ENCODE assay signal across 10 cellular contexts in genomic region chr14:37593496-37594237, GRCh38. TPM values are rescaled to one million over a fixed set of nuclear protein-coding genes. Genes with fewer than 3 reads are reported as not detected.
DNase-seq lines count a peak whose midpoint lies in the region; ATAC-seq and TF ChIP-seq lines count a peak whose summit lies in the region.
"Had no signal": no experiment of that assay in that cellular context is flagged by ENCODE, and none has a peak within 500 bp of the region (broad histone marks: within the 10 kb centered on the region; RNA-seq: fewer than 3 reads in every experiment).

No MANE protein-coding gene starts in this region.

- DNase-seq in CD4-positive, CD25-positive, alpha-beta regulatory T cell: no peak
- no peak for DNase-seq in natural killer cell
- no peak for DNase-seq in GM03348 (ENCODE audit: low spot score)
- DNase-seq: activated gamma-delta T cell had no signal

- intact Hi-C loops in natural killer cell (cut with micrococcal nuclease): no loop called here

- H3K36me3 Mint-ChIP-seq in CD4-positive, CD25-positive, alpha-beta regulatory T cell: no peaks in the 10 kb centered on the region
- H3K36me3 Mint-ChIP-seq in brain (no peaks in the 10 kb centered on the region), natural killer cell (peaks cover 30% of the 10 kb centered on the region)

- no peak overlapping the region for H3K4me3 ChIP-seq in CD4-positive, CD25-positive, alpha-beta regulatory T cell (ENCODE audit: low read depth, low read length)
- H3K4me3 ChIP-seq in HUES48 (ENCODE audit: low read depth, low read length): 0 out of 2 replicates have a peak overlapping the region, but pooled peaks have one; percentile 49

- peaks cover 51% of the 10 kb centered on the region for H3K27me3 ChIP-seq in CD4-positive, CD25-positive, alpha-beta regulatory T cell (ENCODE audit: control insufficient read depth, insufficient read depth, low read length)
- peaks cover 99% of the 10 kb centered on the region for H3K27me3 ChIP-seq in HUES48 (ENCODE audit: control insufficient read depth, insufficient read depth, low read length)

- no peak for ATAC-seq in CD4-positive, CD25-positive, alpha-beta regulatory T cell (ENCODE audit: low read depth in 2 of 2)
- ATAC-seq in natural killer cell (no peak), HG03457 (IDR thresholded peaks at IDR 0.05; ENCODE audit: unreplicated experiment) (no peak), GM19328 (IDR thresholded peaks at IDR 0.05; ENCODE audit: unreplicated experiment) (no peak), HG03342 (IDR thresholded peaks at IDR 0.05; ENCODE audit: unreplicated experiment) (no peak)

- TF ChIP-seq CTCF in brain (conservative IDR thresholded peaks at IDR 0.05) (no peak), natural killer cell (IDR thresholded peaks at IDR 0.05) (no peak)

- H3K4me3 Mint-ChIP-seq in CD4-positive, CD25-positive, alpha-beta regulatory T cell: peak overlapping the region in 3 of 4 donors; percentile 66 to 74 (median 73)
- H3K4me3 Mint-ChIP-seq in brain: peak overlapping the region; percentile 82 to 93 (median 85)
- peak overlapping the region; percentile 55 for H3K4me3 Mint-ChIP-seq in natural killer cell

- no peak overlapping the region for H3K9ac ChIP-seq in HUES48 (ENCODE audit: low read depth, low read length)

- no peaks in the 10 kb centered on the region for H3K36me3 ChIP-seq in CD4-positive, CD25-positive, alpha-beta regulatory T cell (ENCODE audit: control insufficient read depth, insufficient read depth, low read length)
- no peaks in the 10 kb centered on the region for H3K36me3 ChIP-seq in HUES48 (ENCODE audit: control insufficient read depth, insufficient read depth, low read length)

- no peak overlapping the region for H3K27ac ChIP-seq in CD4-positive, CD25-positive, alpha-beta regulatory T cell (ENCODE audit: insufficient read depth, low read length, poor library complexity, severe bottlenecking)
- H3K27ac ChIP-seq in HUES48 (ENCODE audit: low read depth, low read length): no peak overlapping the region

- H3K27ac Mint-ChIP-seq in CD4-positive, CD25-positive, alpha-beta regulatory T cell: no peak overlapping the region
- peak overlapping the region in 2 of 5 experiments; percentile 19 to 77 for H3K27ac Mint-ChIP-seq in brain
- H3K27ac Mint-ChIP-seq in natural killer cell: no peak overlapping the region

- H3K4me1 ChIP-seq in CD4-positive, CD25-positive, alpha-beta regulatory T cell (ENCODE audit: control insufficient read depth, insufficient read depth, low read length, poor library complexity, severe bottlenecking): peaks cover 17% of the 10 kb centered on the region
- H3K4me1 ChIP-seq in HUES48 (ENCODE audit: control insufficient read depth, insufficient read depth, low read length): peaks cover 27% of the 10 kb centered on the region

- peaks cover 4 to 26% (median 10%) of the 10 kb centered on the region in 4 donors for H3K4me1 Mint-ChIP-seq in CD4-positive, CD25-positive, alpha-beta regulatory T cell
- H3K4me1 Mint-ChIP-seq in brain (peaks cover 45% of the 10 kb centered on the region), natural killer cell (peaks cover 0 to 5% of the 10 kb centered on the region in 2 donors)

- H3K27me3 Mint-ChIP-seq in CD4-positive, CD25-positive, alpha-beta regulatory T cell: peaks cover 78% of the 10 kb centered on the region
- H3K27me3 Mint-ChIP-seq in brain (peaks cover 98% of the 10 kb centered on the region), natural killer cell (ENCODE audit: low read depth in 2 of 2) (peaks cover 55 to 64% of the 10 kb centered on the region in 2 donors)

- peaks cover 0 to 4% of the 10 kb centered on the region in 2 experiments for H3K9me3 ChIP-seq in CD4-positive, CD25-positive, alpha-beta regulatory T cell (ENCODE audit: control insufficient read depth in 2 of 2, low read length in 2 of 2)
- H3K9me3 ChIP-seq in HUES48 (ENCODE audit: control insufficient read depth, insufficient read depth, low read length): no peaks in the 10 kb centered on the region

- H3K9me3 Mint-ChIP-seq in CD4-positive, CD25-positive, alpha-beta regulatory T cell: peaks cover 0 to 24% (median 5%) of the 10 kb centered on the region in 7 donors
- H3K9me3 Mint-ChIP-seq in brain (peaks cover 1 to 21% (median 7%) of the 10 kb centered on the region in 5 experiments), natural killer cell (peaks cover 0 to 3% of the 10 kb centered on the region in 2 donors)

RNA-seq across cellular contexts. Expression of gene FOXA1, which starts 1.4 kb away (rescaled TPM):
- 1.0 TPM for total RNA-seq in CD4-positive, CD25-positive, alpha-beta regulatory T cell
- polyA plus RNA-seq in CD4-positive, CD25-positive, alpha-beta regulatory T cell: not detected
- 20.9 TPM for polyA plus RNA-seq in brain (ENCODE audit: insufficient read depth, low read depth, low replicate concordance)
- total RNA-seq in natural killer cell: not detected
- total RNA-seq: RPMI7951 had no signal

RNA-seq across cellular contexts. Expression of gene TTC6, which starts 1.8 kb away (rescaled TPM):
- total RNA-seq in CD4-positive, CD25-positive, alpha-beta regulatory T cell: not detected
- not detected for polyA plus RNA-seq in CD4-positive, CD25-positive, alpha-beta regulatory T cell
- 0.68 TPM for polyA plus RNA-seq in brain (ENCODE audit: insufficient read depth, low read depth, low replicate concordance)
- total RNA-seq in natural killer cell: not detected
- total RNA-seq: RPMI7951 had no signal
